In genomic region chr4:52091811-52092210, GRCh38 we compare ENCODE assay signal across 22 cellular contexts. TPM values are rescaled to one million over a fixed set of nuclear protein-coding genes. Genes with fewer than 3 reads are reported as not detected.
DNase-seq lines count a peak whose midpoint lies in the region; ATAC-seq and TF ChIP-seq lines count a peak whose summit lies in the region.
"Had no signal": no experiment of that assay in that cellular context is flagged by ENCODE, and none has a peak within 500 bp of the region (broad histone marks: within the 10 kb centered on the region; RNA-seq: fewer than 3 reads in every experiment).

No MANE protein-coding gene starts in this region.

- no peak overlapping the region for H3K27ac ChIP-seq in thyroid gland
- H3K27ac ChIP-seq: 22Rv1, cardiac muscle cell, stomach had no signal

- intact Hi-C loops in thyroid gland (cut with DNase I) = no loop called here

- WGBS in thyroid gland, 2 donors = 44 to 61% methylated on average over 5 of the region's 5 CpGs

- peak; percentile 11 for DNase-seq in DMS53 (lab: John Stamatoyannopoulos, UW)
- no peak for DNase-seq in DMS53 treated with DMSO at 0.1 percent for 48 hours (lab: John Stamatoyannopoulos, UW; ENCODE audit: unreplicated experiment)
- DNase-seq in adipocyte (ENCODE audit: low read depth) = peak; percentile 50
- peak; percentile 55 for DNase-seq in iris pigment epithelial cell (ENCODE audit: low read depth)
- peak; percentile 61 for DNase-seq in stromal cell of bone marrow (ENCODE audit: low read depth)
- DNase-seq in thyroid gland = no peak
- DNase-seq: activated B cell treated with CpG ODN at 0.5 μM for 24 hours; activated CD4-positive, alpha-beta T cell treated with anti-CD3 and anti-CD28 coated beads, Interleukin-2, amount 50 U/mL, for 48 hours; activated gamma-delta T cell; left cardiac atrium; NCI-H1092; NCI-H1930; NCI-H2227 treated with DMSO at 0.1 percent for 48 hours; RPMI8226; stimulated activated CD4-positive, alpha-beta T cell treated with anti-CD3 and anti-CD28 coated beads, Interleukin-4, amount 100 ng/mL, for 24 hours; stomach; T-helper 9 cell had no signal

- H3K9ac ChIP-seq in adipocyte (ENCODE audit: low read length) = no peak overlapping the region

- H3K27me3 ChIP-seq in adipocyte (replicated peaks; ENCODE audit: control insufficient read depth, insufficient read depth, low read length) (no peaks in the 10 kb centered on the region), thyroid gland (no peaks in the 10 kb centered on the region)
- H3K27me3 ChIP-seq: cardiac muscle cell, stomach had no signal

- no peaks in the 10 kb centered on the region for H3K9me3 ChIP-seq in adipocyte (ENCODE audit: control insufficient read depth, low read length)
- no peaks in the 10 kb centered on the region for H3K9me3 ChIP-seq in thyroid gland

- no peak for TF ChIP-seq CTCF in thyroid gland (IDR thresholded peaks at IDR 0.05)

- ATAC-seq in HG03135 (IDR thresholded peaks at IDR 0.05; ENCODE audit: unreplicated experiment) (no peak), HG03175 (IDR thresholded peaks at IDR 0.05; ENCODE audit: unreplicated experiment) (no peak)
- ATAC-seq: left cardiac atrium had no signal

- H3K36me3 ChIP-seq in adipocyte (ENCODE audit: control insufficient read depth, insufficient read depth, low read length, severe bottlenecking) (no peaks in the 10 kb centered on the region), thyroid gland (no peaks in the 10 kb centered on the region)
- H3K36me3 ChIP-seq: cardiac muscle cell, stomach had no signal

- peaks cover 5% of the 10 kb centered on the region for H3K4me1 ChIP-seq in adipocyte (ENCODE audit: control insufficient read depth, insufficient read depth, low read length)
- no peaks in the 10 kb centered on the region for H3K4me1 ChIP-seq in thyroid gland
- H3K4me1 ChIP-seq: stomach had no signal

- TF ChIP-seq POLR2A in thyroid gland (IDR thresholded peaks at IDR 0.05) = no peak

- H3K4me3 ChIP-seq in adipocyte (ENCODE audit: low read length) (no peak overlapping the region), thyroid gland (replicated peaks in 1 of 3) (no peak overlapping the region)
- H3K4me3 ChIP-seq: cardiac muscle cell, smooth muscle cell, stomach had no signal

RNA-seq across cellular contexts. Expression of gene SPATA18, which starts 40.7 kb away (rescaled TPM):
- 1 to 10 TPM; 1.4 to 9.2 (median 2.0) TPM for total RNA-seq in thyroid gland

RNA-seq across cellular contexts. Expression of gene SGCB, which starts 53.7 kb away (rescaled TPM):
- total RNA-seq in thyroid gland = 10 to 100 TPM; 13.2 to 16.8 (median 14.3) TPM

Comparison
In these comparisons a context has a peak if more than half of its experiments do, and no peak if none do; other contexts are left out.
1. DNase-seq: peak in DMS53 (single experiment), adipocyte (single experiment), iris pigment epithelial cell (single experiment) and stromal cell of bone marrow (single experiment); none in DMS53 treated with DMSO at 0.1 percent for 48 hours (single experiment) and thyroid gland (0 of 2).